8 cellular contexts compared by ENCODE assay signal in the genomic region with DNA sequence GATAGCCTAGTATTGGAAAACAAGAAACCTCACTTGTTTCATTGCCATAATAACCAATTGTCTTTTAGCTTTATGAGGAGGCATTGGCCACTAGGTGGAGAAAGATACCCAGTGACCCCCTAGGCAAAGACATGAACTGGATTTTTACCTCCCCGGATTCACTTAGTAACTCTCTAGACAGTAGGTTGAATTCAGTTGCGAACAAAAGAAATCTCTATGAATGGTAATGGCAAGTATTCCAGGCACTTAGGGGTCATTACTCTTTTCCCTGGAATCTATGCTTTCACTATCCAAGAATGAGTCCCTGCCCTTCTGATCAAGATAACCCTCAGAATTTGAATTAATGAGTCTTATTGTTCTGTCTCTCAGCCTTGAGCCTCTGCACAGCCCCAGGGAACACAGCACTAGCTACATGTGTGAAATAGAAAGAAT. TPM values are rescaled to one million over a fixed set of nuclear protein-coding genes. Genes with fewer than 3 reads are reported as not detected.
A peak's percentile ranks its signal among the peaks of the same experiment; 100 is the strongest.
DNase-seq lines count a peak whose midpoint lies in the region; ATAC-seq and TF ChIP-seq lines count a peak whose summit lies in the region.

No MANE protein-coding gene starts in this region.

- H3K36me3 ChIP-seq in SU-DHL-6 (ENCODE audit: low read length) = no peaks in the 10 kb centered on the region

- H3K9ac ChIP-seq in SU-DHL-6 (ENCODE audit: low read length) = no peak overlapping the region

- intact Hi-C loops in Right ventricle myocardium superior (cut with DNase I) = loop anchor here (1.0 kb wide), 1 partner anchor 102 kb away; no protein-coding TSS in a partner anchor
- intact Hi-C loops in sciatic nerve (cut with DNase I) = loop anchor here (5.0 kb wide), 1 partner anchor 103 kb away; no protein-coding TSS in a partner anchor

- H3K9me3 ChIP-seq in SU-DHL-6 (ENCODE audit: insufficient read depth, low read length) = no peaks in the 10 kb centered on the region

- H3K4me2 ChIP-seq in SU-DHL-6 (ENCODE audit: low read depth, low read length, poor library complexity, severe bottlenecking) = no peak overlapping the region

- ATAC-seq in Right ventricle myocardium superior (ENCODE audit: poor library complexity) = peak; percentile 82
- peak; percentile 86 for ATAC-seq in sciatic nerve
- no peak for ATAC-seq in GM19397 (IDR thresholded peaks at IDR 0.05; ENCODE audit: unreplicated experiment)
- no peak for ATAC-seq in HG02885 (IDR thresholded peaks at IDR 0.05; ENCODE audit: poor library complexity, unreplicated experiment)

- no peaks in the 10 kb centered on the region for H3K9me2 ChIP-seq in SU-DHL-6 (replicated peaks; ENCODE audit: insufficient read depth, low read length)

- peak; percentile 44 for TF ChIP-seq CTCF in SU-DHL-6 (IDR thresholded peaks at IDR 0.05; ENCODE audit: insufficient read depth, low read length, poor library complexity, severe bottlenecking)

- no peaks in the 10 kb centered on the region for H4K20me1 ChIP-seq in SU-DHL-6 (ENCODE audit: low read depth, low read length)

- H3K4me3 ChIP-seq in SU-DHL-6 (ENCODE audit: insufficient read depth, low read length, poor library complexity, severe bottlenecking) = no peak overlapping the region

- no peak overlapping the region for H2AFZ ChIP-seq in SU-DHL-6 (ENCODE audit: low read depth, low read length, severe bottlenecking)

- H3K27me3 ChIP-seq in SU-DHL-6 (ENCODE audit: low read length) = peaks cover 2% of the 10 kb centered on the region; the same call in 1 of the 2 replicates

- no peak overlapping the region for H3K27ac ChIP-seq in SU-DHL-6 (ENCODE audit: low read depth, low read length)

- DNase-seq in EL (peak; percentile 77), NCI-H1092 (lab: John Stamatoyannopoulos, UW) (peak; percentile 58), Right ventricle myocardium superior (no peak), sciatic nerve (ENCODE audit: low spot score) (no peak), SKM-1 (lab: John Stamatoyannopoulos, UW; ENCODE audit: unreplicated experiment) (no peak)

- H3K79me2 ChIP-seq in SU-DHL-6 (ENCODE audit: insufficient read depth, low read length) = no peaks in the 10 kb centered on the region

- no peaks in the 10 kb centered on the region for H3F3A ChIP-seq in SU-DHL-6 (ENCODE audit: insufficient read depth)

RNA-seq across cellular contexts. Expression of gene RHOJ, which starts 29.5 kb away (rescaled TPM):
- 13.5 TPM for total RNA-seq in Right ventricle myocardium superior
- total RNA-seq in sciatic nerve = 55.9 TPM

Comparison
In these comparisons a context has a peak if more than half of its experiments do, and no peak if none do; other contexts are left out.
1. DNase-seq: peak in EL (single experiment) and NCI-H1092 (single experiment); none in Right ventricle myocardium superior (single experiment), sciatic nerve (single experiment) and SKM-1 (single experiment).
2. ATAC-seq: peak in Right ventricle myocardium superior (single experiment) and sciatic nerve (single experiment); none in GM19397 (single experiment) and HG02885 (single experiment).